Comparison of ENCODE assay signal across 9 cellular contexts in genomic region chr11:82978422-82979099, GRCh38.
DNase-seq lines count a peak whose midpoint lies in the region; ATAC-seq and TF ChIP-seq lines count a peak whose summit lies in the region.
"Had no signal": no experiment of that assay in that cellular context is flagged by ENCODE, and none has a peak within 500 bp of the region (broad histone marks: within the 10 kb centered on the region; RNA-seq: fewer than 3 reads in every experiment).

No MANE protein-coding gene starts in this region.

- peaks cover 14 to 16% of the 10 kb centered on the region in 2 donors for H3K36me3 Mint-ChIP-seq in CD4-positive, alpha-beta memory T cell

- TF ChIP-seq CTCF in SK-N-SH (IDR thresholded peaks at IDR 0.05), result no peak

- POLR2A ChIA-PET in CD4-positive, alpha-beta memory T cell (lab: Charles Lee; ENCODE audit: partially characterized antibody), result interaction anchor here (1.6 kb wide), 1 partner anchor 18 kb away, joined by 4 read pairs; no protein-coding TSS in a partner anchor
- POLR2A ChIA-PET in SK-N-SH (lab: Yijun Ruan, JAX), result no interaction called here

- peak; percentile 64 for ATAC-seq in GM21576 (IDR thresholded peaks at IDR 0.05; ENCODE audit: unreplicated experiment)

- CTCF ChIA-PET in CD4-positive, alpha-beta memory T cell (lab: Charles Lee; ENCODE audit: partially characterized antibody), result no interaction called here
- CTCF ChIA-PET in SK-N-SH (lab: Yijun Ruan, JAX), result interaction anchor here (0.6 kb wide), 1 partner anchor 14 kb away, joined by 4 read pairs; no protein-coding TSS in a partner anchor

- DNase-seq in CD4-positive, alpha-beta memory T cell, result no peak
- no peak for DNase-seq in SK-N-SH
- DNase-seq in hepatic stellate cell (ENCODE audit: low spot score), result peak; percentile 55
- no peak for DNase-seq in NCI-H2107 (lab: John Stamatoyannopoulos, UW)
- DNase-seq in NCI-H1092 (lab: John Stamatoyannopoulos, UW), result no peak
- DNase-seq in NCI-H1694 (lab: John Stamatoyannopoulos, UW), result no peak
- no peak for DNase-seq in NCI-H748 (lab: John Stamatoyannopoulos, UW; ENCODE audit: unreplicated experiment)
- DNase-seq: NCI-H1436 treated with DMSO at 0.1 percent for 48 hours had no signal

- H3K4me3 Mint-ChIP-seq in CD4-positive, alpha-beta memory T cell, result peak overlapping the region in 5 of 8 donors; percentile 4 to 45 (median 5)

- intact Hi-C loops in CD4-positive, alpha-beta memory T cell (cut with micrococcal nuclease), result loop anchor here (2.0 kb wide), 1 partner anchor 18 kb away; no protein-coding TSS in a partner anchor

- no peaks in the 10 kb centered on the region for H3K27me3 Mint-ChIP-seq in CD4-positive, alpha-beta memory T cell

- no peaks in the 10 kb centered on the region for H3K79me2 ChIP-seq in SK-N-SH (ENCODE audit: insufficient read depth)

- 0 out of 2 replicates have a peak overlapping the region, but pooled peaks have one; percentile 14 for H3K4me2 ChIP-seq in SK-N-SH

- no peak overlapping the region for H3K4me3 ChIP-seq in CD4-positive, alpha-beta memory T cell (ENCODE audit: low read length in 2 of 2)
- no peak overlapping the region for H3K4me3 ChIP-seq in SK-N-SH (ENCODE audit: low read depth in 2 of 2, low read length in 1 of 2)

- no peaks in the 10 kb centered on the region for H4K20me1 ChIP-seq in SK-N-SH (ENCODE audit: insufficient read depth)

- peak overlapping the region in 2 of 7 donors; percentile 3 to 65 for H3K27ac Mint-ChIP-seq in CD4-positive, alpha-beta memory T cell

- H3K4me1 ChIP-seq in CD4-positive, alpha-beta memory T cell (ENCODE audit: insufficient read depth, low read length), result no peaks in the 10 kb centered on the region
- peaks cover 0 to 16% of the 10 kb centered on the region in 2 experiments; a peak in 2 of 4 replicates for H3K4me1 ChIP-seq in SK-N-SH (ENCODE audit: control insufficient read depth in 1 of 2, insufficient read depth in 2 of 2, low read depth in 1 of 2, low read length in 1 of 2)

- no peaks in the 10 kb centered on the region for H3K27me3 ChIP-seq in CD4-positive, alpha-beta memory T cell (ENCODE audit: insufficient read depth, low read length)
- no peaks in the 10 kb centered on the region for H3K27me3 ChIP-seq in SK-N-SH (ENCODE audit: insufficient read depth)

- 80% methylated on average over 6 of the region's 6 CpGs for WGBS in SK-N-SH (ENCODE audit: low lambda C conversion rate)

- no peak for TF ChIP-seq RAD21 in SK-N-SH (IDR thresholded peaks at IDR 0.05; ENCODE audit: low read length)

- no peaks in the 10 kb centered on the region for H3K9me3 ChIP-seq in CD4-positive, alpha-beta memory T cell (ENCODE audit: control insufficient read depth in 1 of 2, low read length in 2 of 2)
- H3K9me3 ChIP-seq in SK-N-SH, result no peaks in the 10 kb centered on the region

- no peaks in the 10 kb centered on the region for H3K9me2 ChIP-seq in SK-N-SH

- H3K4me1 Mint-ChIP-seq in CD4-positive, alpha-beta memory T cell, result peaks cover 10 to 11% (median 11%) of the 10 kb centered on the region in 4 donors

- H2AFZ ChIP-seq in SK-N-SH (ENCODE audit: low read depth), result no peak overlapping the region; the same call in 1 of the 2 replicates

- H3K36me3 ChIP-seq in CD4-positive, alpha-beta memory T cell (ENCODE audit: insufficient read depth, low read length), result no peaks in the 10 kb centered on the region
- peaks cover 6 to 10% of the 10 kb centered on the region in 2 experiments for H3K36me3 ChIP-seq in SK-N-SH (replicated peaks in 1 of 2; ENCODE audit: control insufficient read depth in 1 of 2, insufficient read depth in 2 of 2, low read length in 1 of 2)

- no peak overlapping the region for H3K27ac ChIP-seq in CD4-positive, alpha-beta memory T cell (ENCODE audit: low read depth, low read length)
- peak overlapping the region in 1 of 2 experiments; percentile 76; a peak in 2 of 4 replicates for H3K27ac ChIP-seq in SK-N-SH (ENCODE audit: low read depth in 2 of 2, low read length in 1 of 2)

- no peaks in the 10 kb centered on the region for H3K9me3 Mint-ChIP-seq in CD4-positive, alpha-beta memory T cell

- no peak overlapping the region for H3K9ac ChIP-seq in SK-N-SH

- peaks cover 24% of the 10 kb centered on the region for H3F3A ChIP-seq in SK-N-SH (replicated peaks; ENCODE audit: insufficient read depth)

- peak in 1 of 2 experiments; percentile 37; a peak in 1 of 4 replicates for TF ChIP-seq EP300 in SK-N-SH (IDR thresholded peaks at IDR 0.05; ENCODE audit: borderline replicate concordance in 1 of 2, low read depth in 1 of 2, low read length in 1 of 2)

TF ChIP-seq in SK-N-SH, 30 proteins besides CTCF, POLR2A, EP300 and RAD21 (continues in another document):
- TF ChIP-seq TEAD4 (IDR thresholded peaks at IDR 0.05; ENCODE audit: borderline replicate concordance, insufficient read depth) (no peak), ELF1 (IDR thresholded peaks at IDR 0.05) (no peak), NFIC (IDR thresholded peaks at IDR 0.05; ENCODE audit: borderline replicate concordance) (peak; percentile 49; the same call in 1 of the 2 replicates), RFX5 (IDR thresholded peaks at IDR 0.05; ENCODE audit: low read length) (no peak), SMC3 (IDR thresholded peaks at IDR 0.05; ENCODE audit: low read depth, low read length) (no peak), MAX (IDR thresholded peaks at IDR 0.05; ENCODE audit: low read depth) (0 out of 2 replicates have a peak, but pooled peaks have one; percentile 21), FOXJ3 (CRISPR knock-in tag; IDR thresholded peaks at IDR 0.05) (no peak), GATA2 (CRISPR knock-in tag; IDR thresholded peaks at IDR 0.05) (no peak), CHD2 (IDR thresholded peaks at IDR 0.05; ENCODE audit: low read length, partially characterized antibody) (no peak), RCOR1 (IDR thresholded peaks at IDR 0.05; ENCODE audit: low read length) (no peak), TAF1 (IDR thresholded peaks at IDR 0.05; ENCODE audit: borderline replicate concordance, low read depth, low read length) (no peak), NRF1 (IDR thresholded peaks at IDR 0.05; ENCODE audit: low read depth, low read length) (no peak), MEF2A (IDR thresholded peaks at IDR 0.05; ENCODE audit: borderline replicate concordance, low read depth) (no peak), MXI1 (IDR thresholded peaks at IDR 0.05; ENCODE audit: low read depth, low read length) (no peak), FOXM1 (IDR thresholded peaks at IDR 0.05; ENCODE audit: low read depth) (no peak), FOSL2 (IDR thresholded peaks at IDR 0.05; ENCODE audit: borderline replicate concordance, low read depth) (peak; percentile 79; the same call in 1 of the 2 replicates), JUND (IDR thresholded peaks at IDR 0.05) (peak; percentile 72), IRF3 (IDR thresholded peaks at IDR 0.05; ENCODE audit: low read depth, low read length) (no peak), TCF12 (IDR thresholded peaks at IDR 0.05) (peak; percentile 54; the same call in 1 of the 2 replicates), EZH2phosphoT487 (IDR thresholded peaks at IDR 0.05; ENCODE audit: borderline replicate concordance, low read depth) (no peak), YY1 (IDR thresholded peaks at IDR 0.05; ENCODE audit: low read depth) (no peak)
- TF ChIP-seq, protein P1, sequence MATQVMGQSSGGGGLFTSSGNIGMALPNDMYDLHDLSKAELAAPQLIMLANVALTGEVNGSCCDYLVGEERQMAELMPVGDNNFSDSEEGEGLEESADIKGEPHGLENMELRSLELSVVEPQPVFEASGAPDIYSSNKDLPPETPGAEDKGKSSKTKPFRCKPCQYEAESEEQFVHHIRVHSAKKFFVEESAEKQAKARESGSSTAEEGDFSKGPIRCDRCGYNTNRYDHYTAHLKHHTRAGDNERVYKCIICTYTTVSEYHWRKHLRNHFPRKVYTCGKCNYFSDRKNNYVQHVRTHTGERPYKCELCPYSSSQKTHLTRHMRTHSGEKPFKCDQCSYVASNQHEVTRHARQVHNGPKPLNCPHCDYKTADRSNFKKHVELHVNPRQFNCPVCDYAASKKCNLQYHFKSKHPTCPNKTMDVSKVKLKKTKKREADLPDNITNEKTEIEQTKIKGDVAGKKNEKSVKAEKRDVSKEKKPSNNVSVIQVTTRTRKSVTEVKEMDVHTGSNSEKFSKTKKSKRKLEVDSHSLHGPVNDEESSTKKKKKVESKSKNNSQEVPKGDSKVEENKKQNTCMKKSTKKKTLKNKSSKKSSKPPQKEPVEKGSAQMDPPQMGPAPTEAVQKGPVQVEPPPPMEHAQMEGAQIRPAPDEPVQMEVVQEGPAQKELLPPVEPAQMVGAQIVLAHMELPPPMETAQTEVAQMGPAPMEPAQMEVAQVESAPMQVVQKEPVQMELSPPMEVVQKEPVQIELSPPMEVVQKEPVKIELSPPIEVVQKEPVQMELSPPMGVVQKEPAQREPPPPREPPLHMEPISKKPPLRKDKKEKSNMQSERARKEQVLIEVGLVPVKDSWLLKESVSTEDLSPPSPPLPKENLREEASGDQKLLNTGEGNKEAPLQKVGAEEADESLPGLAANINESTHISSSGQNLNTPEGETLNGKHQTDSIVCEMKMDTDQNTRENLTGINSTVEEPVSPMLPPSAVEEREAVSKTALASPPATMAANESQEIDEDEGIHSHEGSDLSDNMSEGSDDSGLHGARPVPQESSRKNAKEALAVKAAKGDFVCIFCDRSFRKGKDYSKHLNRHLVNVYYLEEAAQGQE (IDR thresholded peaks at IDR 0.05; ENCODE audit: low read depth, low read length), result no peak
- TF ChIP-seq, protein P2, sequence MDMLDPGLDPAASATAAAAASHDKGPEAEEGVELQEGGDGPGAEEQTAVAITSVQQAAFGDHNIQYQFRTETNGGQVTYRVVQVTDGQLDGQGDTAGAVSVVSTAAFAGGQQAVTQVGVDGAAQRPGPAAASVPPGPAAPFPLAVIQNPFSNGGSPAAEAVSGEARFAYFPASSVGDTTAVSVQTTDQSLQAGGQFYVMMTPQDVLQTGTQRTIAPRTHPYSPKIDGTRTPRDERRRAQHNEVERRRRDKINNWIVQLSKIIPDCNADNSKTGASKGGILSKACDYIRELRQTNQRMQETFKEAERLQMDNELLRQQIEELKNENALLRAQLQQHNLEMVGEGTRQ (IDR thresholded peaks at IDR 0.05; ENCODE audit: borderline replicate concordance, low read depth, low read length), result no peak
